In the genomic region with DNA sequence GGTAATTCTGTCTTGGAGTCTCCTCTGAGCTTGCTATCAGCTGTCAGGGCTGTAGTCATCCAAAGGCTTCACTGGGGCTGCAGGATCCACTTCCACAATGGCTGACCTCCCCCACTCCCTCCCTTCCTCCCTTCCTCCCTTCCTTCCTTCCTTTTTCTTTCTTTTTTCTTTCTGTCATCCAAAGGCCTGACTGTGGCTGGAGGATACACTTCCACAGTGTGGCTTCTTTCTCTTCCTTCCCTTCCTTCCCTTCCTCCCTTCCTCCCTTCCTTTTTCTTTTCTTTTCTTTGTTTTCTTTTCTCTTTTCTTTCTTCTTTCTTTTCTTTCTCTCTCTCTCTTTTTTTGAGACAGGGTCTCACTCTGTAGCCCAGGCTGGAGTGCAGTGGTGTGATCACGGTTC, we compare ENCODE assay signal across 27 cellular contexts. TPM values are rescaled to one million over a fixed set of nuclear protein-coding genes. Genes with fewer than 3 reads are reported as not detected.
DNase-seq lines count a peak whose midpoint lies in the region; ATAC-seq and TF ChIP-seq lines count a peak whose summit lies in the region.
"Had no signal": no experiment of that assay in that cellular context is flagged by ENCODE, and none has a peak within 500 bp of the region (broad histone marks: within the 10 kb centered on the region; RNA-seq: fewer than 3 reads in every experiment).

No MANE protein-coding gene starts in this region.

- peaks cover 28% of the 10 kb centered on the region for H3K4me1 Mint-ChIP-seq in stimulated activated naive CD8-positive, alpha-beta T cell treated with anti-CD3 and anti-CD28 coated beads, Interleukin-15, Interleukin-2, amounts not matched to agents 100 ng/mL and 50 ng/mL, for 24 hours (ENCODE audit: low read depth)
- H3K4me1 Mint-ChIP-seq in stimulated activated naive CD8-positive, alpha-beta T cell treated with anti-CD3 and anti-CD28 coated beads, Interleukin-15, amount 100 ng/mL, for 72 hours: peaks cover 28% of the 10 kb centered on the region
- peaks cover 15% of the 10 kb centered on the region for H3K4me1 Mint-ChIP-seq in T-helper 17 cell
- H3K4me1 Mint-ChIP-seq: endodermal cell had no signal

- no peak overlapping the region for H3K4me3 Mint-ChIP-seq in stimulated activated naive CD8-positive, alpha-beta T cell treated with anti-CD3 and anti-CD28 coated beads, Interleukin-15, Interleukin-2, amounts not matched to agents 100 ng/mL and 50 ng/mL, for 24 hours
- H3K4me3 Mint-ChIP-seq in stimulated activated naive CD8-positive, alpha-beta T cell treated with anti-CD3 and anti-CD28 coated beads, Interleukin-15, amount 100 ng/mL, for 72 hours: no peak overlapping the region
- H3K4me3 Mint-ChIP-seq in T-helper 17 cell: peak overlapping the region; percentile 28
- H3K4me3 Mint-ChIP-seq: activated CD4-positive, alpha-beta T cell treated with anti-CD3 and anti-CD28 coated beads for 36 hours; activated CD8-positive, alpha-beta T cell treated with anti-CD3 and anti-CD28 coated beads, Interleukin-2, amount 10 ng/mL, durations not matched to agents 7 days and 5 days; endodermal cell; immature natural killer cell had no signal

- no peak for DNase-seq in stimulated activated naive CD8-positive, alpha-beta T cell treated with anti-CD3 and anti-CD28 coated beads, Interleukin-15, amount 100 ng/mL, for 72 hours
- DNase-seq in T-helper 17 cell (no peak), left kidney (ENCODE audit: low read depth, low spot score) (peak; percentile 32), upper lobe of right lung (no peak), NCI-H1436 (lab: John Stamatoyannopoulos, UW) (no peak), left ventricle myocardium superior (no peak)
- DNase-seq: activated CD4-positive, alpha-beta T cell treated with anti-CD3 and anti-CD28 coated beads for 36 hours; activated CD8-positive, alpha-beta T cell treated with anti-CD3 and anti-CD28 coated beads, Interleukin-2, amount 10 ng/mL, durations not matched to agents 7 days and 5 days; activated effector memory CD4-positive, alpha-beta T cell treated with anti-CD3 and anti-CD28 coated beads, Interleukin-2, amount 50 U/mL, for 16 hours; activated T-cell treated with anti-CD3 and anti-CD28 coated beads for 4 hours; caudate nucleus; dermis blood vessel endothelial cell; DMS153; endodermal cell; HCEC 1CT; immature natural killer cell; left colon; NCI-H1092 treated with DMSO at 0.1 percent for 48 hours; NCI-H187 treated with DMSO at 0.1 percent for 48 hours; NCI-H2171 treated with DMSO at 0.1 percent for 48 hours; NCI-H510A treated with DMSO at 0.1 percent for 48 hours; OCI-M1; stomach; T-helper 2 cell; uterus had no signal

- no peaks in the 10 kb centered on the region for H3K4me1 ChIP-seq in upper lobe of right lung
- H3K4me1 ChIP-seq: uterus had no signal

- H3K36me3 Mint-ChIP-seq in stimulated activated naive CD8-positive, alpha-beta T cell treated with anti-CD3 and anti-CD28 coated beads, Interleukin-15, Interleukin-2, amounts not matched to agents 100 ng/mL and 50 ng/mL, for 24 hours (ENCODE audit: low read depth): peaks cover 9% of the 10 kb centered on the region
- H3K36me3 Mint-ChIP-seq in T-helper 17 cell (ENCODE audit: low read depth): peaks cover 3% of the 10 kb centered on the region

- intact Hi-C loops in upper lobe of right lung (cut with DNase I): no loop called here
- intact Hi-C loops in left ventricle myocardium superior (cut with micrococcal nuclease): no loop called here

- H3K9me3 Mint-ChIP-seq in stimulated activated naive CD8-positive, alpha-beta T cell treated with anti-CD3 and anti-CD28 coated beads, Interleukin-15, Interleukin-2, amounts not matched to agents 100 ng/mL and 50 ng/mL, for 24 hours: no peaks in the 10 kb centered on the region
- H3K9me3 Mint-ChIP-seq in stimulated activated naive CD8-positive, alpha-beta T cell treated with anti-CD3 and anti-CD28 coated beads, Interleukin-15, amount 100 ng/mL, for 72 hours: no peaks in the 10 kb centered on the region
- H3K9me3 Mint-ChIP-seq: endodermal cell, immature natural killer cell had no signal

- peak overlapping the region; percentile 4 for H3K27ac Mint-ChIP-seq in stimulated activated naive CD8-positive, alpha-beta T cell treated with anti-CD3 and anti-CD28 coated beads, Interleukin-15, Interleukin-2, amounts not matched to agents 100 ng/mL and 50 ng/mL, for 24 hours
- peak overlapping the region in 1 of 2 donors; percentile 3 for H3K27ac Mint-ChIP-seq in stimulated activated naive CD8-positive, alpha-beta T cell treated with anti-CD3 and anti-CD28 coated beads, Interleukin-15, amount 100 ng/mL, for 72 hours
- H3K27ac Mint-ChIP-seq in T-helper 17 cell: peak overlapping the region; percentile 54
- H3K27ac Mint-ChIP-seq: activated CD4-positive, alpha-beta T cell treated with anti-CD3 and anti-CD28 coated beads for 36 hours; activated CD8-positive, alpha-beta T cell treated with anti-CD3 and anti-CD28 coated beads, Interleukin-2, amount 10 ng/mL, durations not matched to agents 7 days and 5 days; endodermal cell had no signal

- H3K36me3 ChIP-seq in upper lobe of right lung: no peaks in the 10 kb centered on the region
- H3K36me3 ChIP-seq: stomach, uterus had no signal

- no peak for TF ChIP-seq CTCF in upper lobe of right lung (IDR thresholded peaks at IDR 0.05)

- no peaks in the 10 kb centered on the region for H3K9me3 ChIP-seq in T-helper 17 cell (ENCODE audit: control insufficient read depth, low read length, poor library complexity, severe bottlenecking)
- no peaks in the 10 kb centered on the region for H3K9me3 ChIP-seq in upper lobe of right lung
- H3K9me3 ChIP-seq: stomach, uterus had no signal

- no peak overlapping the region for H3K4me3 ChIP-seq in upper lobe of right lung
- H3K4me3 ChIP-seq: smooth muscle cell, stomach, uterus had no signal

- no peaks in the 10 kb centered on the region for H3K27me3 ChIP-seq in upper lobe of right lung
- H3K27me3 ChIP-seq: stomach, uterus had no signal

- H3K27me3 Mint-ChIP-seq in stimulated activated naive CD8-positive, alpha-beta T cell treated with anti-CD3 and anti-CD28 coated beads, Interleukin-15, Interleukin-2, amounts not matched to agents 100 ng/mL and 50 ng/mL, for 24 hours: no peaks in the 10 kb centered on the region
- H3K27me3 Mint-ChIP-seq in stimulated activated naive CD8-positive, alpha-beta T cell treated with anti-CD3 and anti-CD28 coated beads, Interleukin-15, amount 100 ng/mL, for 72 hours: no peaks in the 10 kb centered on the region
- no peaks in the 10 kb centered on the region for H3K27me3 Mint-ChIP-seq in T-helper 17 cell
- H3K27me3 Mint-ChIP-seq: activated CD4-positive, alpha-beta T cell treated with anti-CD3 and anti-CD28 coated beads for 36 hours had no signal

- no peak for ATAC-seq in stimulated activated naive CD8-positive, alpha-beta T cell treated with anti-CD3 and anti-CD28 coated beads, Interleukin-15, amount 100 ng/mL, for 72 hours
- no peak for ATAC-seq in T-helper 17 cell
- ATAC-seq in upper lobe of right lung: no peak
- ATAC-seq in left ventricle myocardium superior: no peak
- ATAC-seq: activated CD4-positive, alpha-beta T cell treated with anti-CD3 and anti-CD28 coated beads for 36 hours; activated CD8-positive, alpha-beta T cell treated with anti-CD3 and anti-CD28 coated beads, Interleukin-2, amount 10 ng/mL, durations not matched to agents 7 days and 5 days; left colon had no signal

- no peak overlapping the region for H3K27ac ChIP-seq in upper lobe of right lung
- H3K27ac ChIP-seq: stomach, uterus had no signal

RNA-seq across cellular contexts. Expression of a gene that starts 30.6 kb away (rescaled TPM):
- total RNA-seq in T-helper 17 cell (10 to 100 TPM; 95.2 to 98.5 TPM), upper lobe of right lung (61.5 TPM), left ventricle myocardium superior (24.6 TPM)
